In the genomic region with DNA sequence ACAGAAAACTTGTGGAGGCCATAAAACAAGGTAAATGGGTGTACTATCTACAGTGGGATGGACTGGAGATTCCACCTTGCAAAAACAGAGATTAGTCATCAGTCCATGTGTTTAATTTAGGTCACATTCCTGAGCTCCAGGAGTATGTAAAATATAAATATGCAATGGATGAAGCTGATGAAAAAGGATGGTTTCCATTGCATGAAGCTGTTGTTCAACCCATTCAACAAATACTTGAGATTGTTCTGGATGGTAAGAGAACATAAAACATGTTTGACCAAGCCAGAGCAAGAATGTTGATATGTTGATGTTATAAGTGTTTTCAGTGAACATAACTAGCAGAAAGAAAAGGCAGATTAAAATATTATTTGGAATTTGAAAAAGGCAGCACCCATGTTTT, we compare ENCODE assay signal across 2 cellular contexts.
TF ChIP-seq lines count a peak whose summit lies in the region.

No MANE protein-coding gene starts in this region.

TF ChIP-seq in IMR-90, 13 proteins besides CTCF, POLR2A, EP300 and RAD21:
- TF ChIP-seq SMC3 (IDR thresholded peaks at IDR 0.05; ENCODE audit: low read depth, low read length) (no peak), MAZ (IDR thresholded peaks at IDR 0.05; ENCODE audit: borderline replicate concordance, low read depth, low read length) (no peak), CHD1 (IDR thresholded peaks at IDR 0.05; ENCODE audit: low read depth, low read length) (no peak), USF2 (IDR thresholded peaks at IDR 0.05; ENCODE audit: low read depth, low read length) (no peak), FOS (IDR thresholded peaks at IDR 0.05; ENCODE audit: low read depth, low read length) (no peak), RCOR1 (IDR thresholded peaks at IDR 0.05; ENCODE audit: insufficient replicate concordance, low read length) (no peak), MXI1 (IDR thresholded peaks at IDR 0.05; ENCODE audit: borderline replicate concordance, low read depth, low read length) (no peak), NFE2L2 (IDR thresholded peaks at IDR 0.05; ENCODE audit: low read depth, low read length) (no peak), MAFK (IDR thresholded peaks at IDR 0.05; ENCODE audit: low read depth, low read length) (no peak), ELK1 (IDR thresholded peaks at IDR 0.05; ENCODE audit: borderline replicate concordance, low read depth, low read length) (no peak), RFX5 (IDR thresholded peaks at IDR 0.05; ENCODE audit: low read depth, low read length) (no peak), BHLHE40 (IDR thresholded peaks at IDR 0.05; ENCODE audit: low read depth, low read length) (no peak)

TF ChIP-seq in SK-N-SH, 30 proteins besides CTCF, POLR2A, EP300 and RAD21:
- TF ChIP-seq MAX (IDR thresholded peaks at IDR 0.05; ENCODE audit: low read depth) = no peak
- TF ChIP-seq USF2 (IDR thresholded peaks at IDR 0.05; ENCODE audit: borderline replicate concordance, low read depth, low read length) = no peak
- TF ChIP-seq NRF1 (IDR thresholded peaks at IDR 0.05; ENCODE audit: low read depth, low read length) = no peak
- no peak for TF ChIP-seq RCOR1 (IDR thresholded peaks at IDR 0.05; ENCODE audit: low read length)
- TF ChIP-seq MXI1 (IDR thresholded peaks at IDR 0.05; ENCODE audit: low read depth, low read length) = no peak
- no peak for TF ChIP-seq TCF12 (IDR thresholded peaks at IDR 0.05)
- TF ChIP-seq ZBTB33 (IDR thresholded peaks at IDR 0.05; ENCODE audit: borderline replicate concordance, low read depth) = no peak
- TF ChIP-seq NFIC (IDR thresholded peaks at IDR 0.05; ENCODE audit: borderline replicate concordance) = no peak
- TF ChIP-seq ELF1 (IDR thresholded peaks at IDR 0.05) = no peak
- no peak for TF ChIP-seq CHD2 (IDR thresholded peaks at IDR 0.05; ENCODE audit: low read length, partially characterized antibody)
- TF ChIP-seq GATA2 (CRISPR knock-in tag; IDR thresholded peaks at IDR 0.05) = no peak
- no peak for TF ChIP-seq SMC3 (IDR thresholded peaks at IDR 0.05; ENCODE audit: low read depth, low read length)
- TF ChIP-seq YY1 (IDR thresholded peaks at IDR 0.05; ENCODE audit: low read depth) = no peak
